Comparison of ENCODE assay signal across 1 cellular context in the genomic region with DNA sequence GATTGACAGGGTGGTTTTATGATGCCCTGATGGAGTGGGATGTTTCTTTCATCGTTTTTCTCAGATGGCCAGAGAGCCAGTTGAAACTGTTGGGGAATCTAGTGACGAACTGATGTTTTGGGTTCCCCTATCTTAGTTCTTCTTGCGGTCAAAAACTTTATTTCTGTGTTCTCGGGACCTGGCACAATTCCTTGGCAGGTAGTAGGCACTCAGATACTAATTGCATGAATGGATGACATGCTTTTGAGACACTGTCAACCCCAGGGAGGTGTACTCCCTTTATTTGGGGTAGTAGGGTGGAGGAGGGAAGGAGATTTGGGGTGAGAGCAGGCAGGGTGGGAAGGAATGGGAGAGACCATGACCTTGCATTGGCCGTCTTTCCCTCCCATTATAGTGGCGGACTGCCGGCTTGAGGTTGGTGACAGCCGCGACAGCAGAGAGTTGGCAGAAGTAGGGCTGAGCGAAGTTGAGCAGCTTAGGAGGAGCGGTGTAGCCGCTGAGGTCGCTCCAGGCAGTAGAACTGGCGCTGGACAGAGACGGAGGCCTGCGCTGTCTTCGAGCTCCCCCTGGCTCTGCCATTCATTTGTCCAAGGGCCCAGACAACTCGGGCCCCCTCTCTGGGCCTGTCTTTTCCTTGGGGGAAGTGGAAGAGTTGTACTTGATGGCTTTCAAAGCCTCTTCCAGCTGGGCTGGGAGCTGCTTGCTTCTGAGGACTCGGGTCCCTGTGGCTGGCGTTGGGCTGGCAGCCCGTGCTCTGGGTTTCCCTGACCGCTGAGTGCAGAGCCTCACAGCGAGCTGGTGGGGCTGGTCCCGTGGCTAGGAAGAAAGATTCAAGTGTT.
A peak's percentile ranks its signal among the peaks of the same experiment; 100 is the strongest.
TF ChIP-seq lines count a peak whose summit lies in the region.

No MANE protein-coding gene starts in this region.

TF ChIP-seq in GM12878, 131 proteins besides CTCF, POLR2A, EP300 and RAD21 (continued from another document):
- TF ChIP-seq PML (IDR thresholded peaks at IDR 0.05; ENCODE audit: low read length) (no peak), WRNIP1 (IDR thresholded peaks at IDR 0.05; ENCODE audit: borderline replicate concordance, low read depth, low read length) (no peak), SMC3 (IDR thresholded peaks at IDR 0.05; ENCODE audit: borderline replicate concordance, low read length) (peak; percentile 54), IKZF1 (conservative IDR thresholded peaks at IDR 0.05) (peak; percentile 38; the same call in 1 of the 2 replicates), SIX5 (IDR thresholded peaks at IDR 0.05; ENCODE audit: low read depth, low read length, severe bottlenecking) (no peak), KDM1A (IDR thresholded peaks at IDR 0.05; ENCODE audit: borderline replicate concordance) (no peak), HDAC2 (IDR thresholded peaks at IDR 0.05) (no peak), MLLT1 (IDR thresholded peaks at IDR 0.05) (peak; percentile 58), RB1 (IDR thresholded peaks at IDR 0.05; ENCODE audit: borderline replicate concordance) (no peak), ZBED1 (IDR thresholded peaks at IDR 0.05; ENCODE audit: borderline replicate concordance) (no peak), SIN3A (IDR thresholded peaks at IDR 0.05; ENCODE audit: low read depth, low read length) (peak; percentile 87), REST (IDR thresholded peaks at IDR 0.05; ENCODE audit: low read depth, low read length) (peak; percentile 77), PRDM15 (CRISPR knock-in tag; IDR thresholded peaks at IDR 0.05) (no peak), POLR2AphosphoS2 (IDR thresholded peaks at IDR 0.05; ENCODE audit: low read depth, low read length) (no peak; the same call in 1 of the 2 replicates), GABPA (IDR thresholded peaks at IDR 0.05; ENCODE audit: low read depth) (no peak), NBN (IDR thresholded peaks at IDR 0.05) (0 out of 2 replicates have a peak, but pooled peaks have one; percentile 15), EGR1 (IDR thresholded peaks at IDR 0.05; ENCODE audit: borderline replicate concordance in 1 of 2, low read depth in 2 of 2, low read length in 2 of 2) (no peak), ZNF274 (IDR thresholded peaks at IDR 0.05; ENCODE audit: insufficient read depth, insufficient read length) (no peak), YBX1 (IDR thresholded peaks at IDR 0.05) (no peak), RELA (IDR thresholded peaks at IDR 0.05; ENCODE audit: borderline replicate concordance, partially characterized antibody) (no peak), HDGF (IDR thresholded peaks at IDR 0.05) (0 out of 2 replicates have a peak, but pooled peaks have one; percentile 39)
- TF ChIP-seq, protein P1, sequence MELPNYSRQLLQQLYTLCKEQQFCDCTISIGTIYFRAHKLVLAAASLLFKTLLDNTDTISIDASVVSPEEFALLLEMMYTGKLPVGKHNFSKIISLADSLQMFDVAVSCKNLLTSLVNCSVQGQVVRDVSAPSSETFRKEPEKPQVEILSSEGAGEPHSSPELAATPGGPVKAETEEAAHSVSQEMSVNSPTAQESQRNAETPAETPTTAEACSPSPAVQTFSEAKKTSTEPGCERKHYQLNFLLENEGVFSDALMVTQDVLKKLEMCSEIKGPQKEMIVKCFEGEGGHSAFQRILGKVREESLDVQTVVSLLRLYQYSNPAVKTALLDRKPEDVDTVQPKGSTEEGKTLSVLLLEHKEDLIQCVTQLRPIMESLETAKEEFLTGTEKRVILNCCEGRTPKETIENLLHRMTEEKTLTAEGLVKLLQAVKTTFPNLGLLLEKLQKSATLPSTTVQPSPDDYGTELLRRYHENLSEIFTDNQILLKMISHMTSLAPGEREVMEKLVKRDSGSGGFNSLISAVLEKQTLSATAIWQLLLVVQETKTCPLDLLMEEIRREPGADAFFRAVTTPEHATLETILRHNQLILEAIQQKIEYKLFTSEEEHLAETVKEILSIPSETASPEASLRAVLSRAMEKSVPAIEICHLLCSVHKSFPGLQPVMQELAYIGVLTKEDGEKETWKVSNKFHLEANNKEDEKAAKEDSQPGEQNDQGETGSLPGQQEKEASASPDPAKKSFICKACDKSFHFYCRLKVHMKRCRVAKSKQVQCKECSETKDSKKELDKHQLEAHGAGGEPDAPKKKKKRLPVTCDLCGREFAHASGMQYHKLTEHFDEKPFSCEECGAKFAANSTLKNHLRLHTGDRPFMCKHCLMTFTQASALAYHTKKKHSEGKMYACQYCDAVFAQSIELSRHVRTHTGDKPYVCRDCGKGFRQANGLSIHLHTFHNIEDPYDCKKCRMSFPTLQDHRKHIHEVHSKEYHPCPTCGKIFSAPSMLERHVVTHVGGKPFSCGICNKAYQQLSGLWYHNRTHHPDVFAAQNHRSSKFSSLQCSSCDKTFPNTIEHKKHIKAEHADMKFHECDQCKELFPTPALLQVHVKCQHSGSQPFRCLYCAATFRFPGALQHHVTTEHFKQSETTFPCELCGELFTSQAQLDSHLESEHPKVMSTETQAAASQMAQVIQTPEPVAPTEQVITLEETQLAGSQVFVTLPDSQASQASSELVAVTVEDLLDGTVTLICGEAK (IDR thresholded peaks at IDR 0.05; ENCODE audit: borderline replicate concordance): peak; percentile 60; the same call in 1 of the 2 replicates
- TF ChIP-seq, protein P2, sequence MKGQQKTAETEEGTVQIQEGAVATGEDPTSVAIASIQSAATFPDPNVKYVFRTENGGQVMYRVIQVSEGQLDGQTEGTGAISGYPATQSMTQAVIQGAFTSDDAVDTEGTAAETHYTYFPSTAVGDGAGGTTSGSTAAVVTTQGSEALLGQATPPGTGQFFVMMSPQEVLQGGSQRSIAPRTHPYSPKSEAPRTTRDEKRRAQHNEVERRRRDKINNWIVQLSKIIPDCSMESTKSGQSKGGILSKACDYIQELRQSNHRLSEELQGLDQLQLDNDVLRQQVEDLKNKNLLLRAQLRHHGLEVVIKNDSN (IDR thresholded peaks at IDR 0.05; ENCODE audit: borderline replicate concordance, extremely low read length, insufficient read depth, low read depth, low read length): no peak
- TF ChIP-seq, protein P3, sequence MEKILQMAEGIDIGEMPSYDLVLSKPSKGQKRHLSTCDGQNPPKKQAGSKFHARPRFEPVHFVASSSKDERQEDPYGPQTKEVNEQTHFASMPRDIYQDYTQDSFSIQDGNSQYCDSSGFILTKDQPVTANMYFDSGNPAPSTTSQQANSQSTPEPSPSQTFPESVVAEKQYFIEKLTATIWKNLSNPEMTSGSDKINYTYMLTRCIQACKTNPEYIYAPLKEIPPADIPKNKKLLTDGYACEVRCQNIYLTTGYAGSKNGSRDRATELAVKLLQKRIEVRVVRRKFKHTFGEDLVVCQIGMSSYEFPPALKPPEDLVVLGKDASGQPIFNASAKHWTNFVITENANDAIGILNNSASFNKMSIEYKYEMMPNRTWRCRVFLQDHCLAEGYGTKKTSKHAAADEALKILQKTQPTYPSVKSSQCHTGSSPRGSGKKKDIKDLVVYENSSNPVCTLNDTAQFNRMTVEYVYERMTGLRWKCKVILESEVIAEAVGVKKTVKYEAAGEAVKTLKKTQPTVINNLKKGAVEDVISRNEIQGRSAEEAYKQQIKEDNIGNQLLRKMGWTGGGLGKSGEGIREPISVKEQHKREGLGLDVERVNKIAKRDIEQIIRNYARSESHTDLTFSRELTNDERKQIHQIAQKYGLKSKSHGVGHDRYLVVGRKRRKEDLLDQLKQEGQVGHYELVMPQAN (conservative IDR thresholded peaks at IDR 0.05): peak; percentile 14; the same call in 1 of the 2 replicates
- TF ChIP-seq, protein P4, sequence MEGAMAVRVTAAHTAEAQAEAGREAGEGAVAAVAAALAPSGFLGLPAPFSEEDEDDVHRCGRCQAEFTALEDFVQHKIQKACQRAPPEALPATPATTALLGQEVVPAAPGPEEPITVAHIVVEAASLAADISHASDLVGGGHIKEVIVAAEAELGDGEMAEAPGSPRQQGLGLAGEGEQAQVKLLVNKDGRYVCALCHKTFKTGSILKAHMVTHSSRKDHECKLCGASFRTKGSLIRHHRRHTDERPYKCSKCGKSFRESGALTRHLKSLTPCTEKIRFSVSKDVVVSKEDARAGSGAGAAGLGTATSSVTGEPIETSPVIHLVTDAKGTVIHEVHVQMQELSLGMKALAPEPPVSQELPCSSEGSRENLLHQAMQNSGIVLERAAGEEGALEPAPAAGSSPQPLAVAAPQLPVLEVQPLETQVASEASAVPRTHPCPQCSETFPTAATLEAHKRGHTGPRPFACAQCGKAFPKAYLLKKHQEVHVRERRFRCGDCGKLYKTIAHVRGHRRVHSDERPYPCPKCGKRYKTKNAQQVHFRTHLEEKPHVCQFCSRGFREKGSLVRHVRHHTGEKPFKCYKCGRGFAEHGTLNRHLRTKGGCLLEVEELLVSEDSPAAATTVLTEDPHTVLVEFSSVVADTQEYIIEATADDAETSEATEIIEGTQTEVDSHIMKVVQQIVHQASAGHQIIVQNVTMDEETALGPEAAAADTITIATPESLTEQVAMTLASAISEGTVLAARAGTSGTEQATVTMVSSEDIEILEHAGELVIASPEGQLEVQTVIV (IDR thresholded peaks at IDR 0.05; ENCODE audit: borderline replicate concordance, partially characterized antibody): no peak
- TF ChIP-seq, protein P5, sequence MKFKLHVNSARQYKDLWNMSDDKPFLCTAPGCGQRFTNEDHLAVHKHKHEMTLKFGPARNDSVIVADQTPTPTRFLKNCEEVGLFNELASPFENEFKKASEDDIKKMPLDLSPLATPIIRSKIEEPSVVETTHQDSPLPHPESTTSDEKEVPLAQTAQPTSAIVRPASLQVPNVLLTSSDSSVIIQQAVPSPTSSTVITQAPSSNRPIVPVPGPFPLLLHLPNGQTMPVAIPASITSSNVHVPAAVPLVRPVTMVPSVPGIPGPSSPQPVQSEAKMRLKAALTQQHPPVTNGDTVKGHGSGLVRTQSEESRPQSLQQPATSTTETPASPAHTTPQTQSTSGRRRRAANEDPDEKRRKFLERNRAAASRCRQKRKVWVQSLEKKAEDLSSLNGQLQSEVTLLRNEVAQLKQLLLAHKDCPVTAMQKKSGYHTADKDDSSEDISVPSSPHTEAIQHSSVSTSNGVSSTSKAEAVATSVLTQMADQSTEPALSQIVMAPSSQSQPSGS (IDR thresholded peaks at IDR 0.05; ENCODE audit: low read length): no peak
